In the genomic region with DNA sequence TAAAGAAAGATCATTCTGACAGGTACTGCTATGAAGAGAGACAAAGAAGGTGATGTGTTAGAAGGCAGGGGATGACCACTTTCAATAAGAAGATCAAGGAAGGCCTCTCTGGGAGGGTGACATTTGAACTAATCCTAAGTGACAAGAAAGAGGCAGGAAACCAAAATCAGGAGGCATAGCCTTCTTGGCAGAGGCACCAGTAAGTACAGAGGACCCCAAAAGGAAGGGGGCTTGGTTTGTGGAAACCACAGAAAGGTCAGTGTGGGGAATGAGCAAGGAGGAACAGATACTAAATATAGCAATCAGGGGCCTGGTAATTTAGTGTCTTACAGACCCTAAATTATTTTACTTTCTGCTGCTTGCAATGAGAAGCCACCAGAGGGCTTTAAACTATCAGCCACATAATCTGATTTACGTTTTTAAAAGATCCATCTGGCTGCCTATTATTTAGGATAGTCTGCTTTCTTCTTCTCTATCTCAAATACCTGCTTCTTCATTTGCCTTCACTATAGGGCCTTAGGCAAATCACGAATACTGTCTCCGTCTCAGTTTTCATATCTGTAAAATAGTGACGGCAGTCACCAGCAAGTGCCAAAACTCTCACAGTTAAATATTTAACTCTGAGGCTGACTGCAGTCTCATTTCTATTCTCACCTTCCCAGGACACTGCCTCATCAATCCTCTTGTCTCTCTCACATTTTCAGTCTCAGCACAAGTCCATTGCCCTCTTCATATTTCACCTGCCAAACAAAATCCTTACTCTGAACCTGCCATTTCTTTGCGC, we compare ENCODE assay signal across 13 cellular contexts. TPM values are rescaled to one million over a fixed set of nuclear protein-coding genes. Genes with fewer than 3 reads are reported as not detected.
DNase-seq lines count a peak whose midpoint lies in the region; ATAC-seq, FAIRE-seq and TF ChIP-seq lines count a peak whose summit lies in the region.
"Had no signal": no experiment of that assay in that cellular context is flagged by ENCODE, and none has a peak within 500 bp of the region (broad histone marks: within the 10 kb centered on the region; RNA-seq: fewer than 3 reads in every experiment).

No MANE protein-coding gene starts in this region.

- TF ChIP-seq POLR2A in breast epithelium (IDR thresholded peaks at IDR 0.05) = no peak
- no peak for TF ChIP-seq POLR2A in GM12878 (IDR thresholded peaks at IDR 0.05; ENCODE audit: low read depth, low read length)
- TF ChIP-seq POLR2A in thyroid gland (IDR thresholded peaks at IDR 0.05) = no peak

- no peak overlapping the region for H3K4me2 ChIP-seq in GM12878 (ENCODE audit: control insufficient read depth, insufficient read depth)

- no peak for TF ChIP-seq EP300 in GM12878 (IDR thresholded peaks at IDR 0.05; ENCODE audit: borderline replicate concordance in 1 of 2, control insufficient read depth in 1 of 2, low read depth in 2 of 2, low read length in 2 of 2)

- no peaks in the 10 kb centered on the region for H3K79me2 ChIP-seq in GM12878 (ENCODE audit: control insufficient read depth, insufficient read depth, low read length)

- H3K36me3 ChIP-seq in breast epithelium = no peaks in the 10 kb centered on the region
- H3K36me3 ChIP-seq in GM12878 (ENCODE audit: control insufficient read depth in 2 of 2, insufficient read depth in 2 of 2, low read length in 1 of 2) = no peaks in the 10 kb centered on the region
- H3K36me3 ChIP-seq in thyroid gland = no peaks in the 10 kb centered on the region

- no peak overlapping the region for H3K9ac ChIP-seq in GM12878 (ENCODE audit: control insufficient read depth, insufficient read depth, low read length)

- POLR2A ChIA-PET in MCF 10A (lab: Yijun Ruan, JAX) = no interaction called here
- POLR2A ChIA-PET in GM12878 (lab: Charles Lee) = no interaction called here

- intact Hi-C loops in MCF 10A (cut with micrococcal nuclease) (no loop called here), breast epithelium (cut with DNase I; ENCODE audit: low total_unique reads) (no loop called here), GM12878 (cut with micrococcal nuclease; ENCODE audit: unreplicated experiment) (no loop called here), thyroid gland (cut with DNase I) (no loop called here)

- no peak overlapping the region for H3K27ac Mint-ChIP-seq in MCF 10A (ENCODE audit: low read depth, unreplicated experiment)
- H3K27ac Mint-ChIP-seq: activated CD4-positive, alpha-beta T cell treated with anti-CD3 and anti-CD28 coated beads, Interleukin-2, amount 10 ng/mL, durations not matched to agents 7 days and 5 days had no signal

- no TSS peak for BruUV-seq in MCF 10A (replicated peaks; lab: Mats Ljungman, UMichigan)
- BruUV-seq in GM12878 (replicated peaks; lab: Mats Ljungman, UMichigan) = no TSS peak

- H3K27ac ChIP-seq in breast epithelium (no peak overlapping the region), GM12878 (ENCODE audit: control insufficient read depth, insufficient read depth) (no peak overlapping the region), thyroid gland (no peak overlapping the region)

- H3K4me1 Mint-ChIP-seq in MCF 10A (ENCODE audit: insufficient read depth, unreplicated experiment) = no peaks in the 10 kb centered on the region

- TF ChIP-seq CTCF in MCF 10A (IDR thresholded peaks at IDR 0.05; ENCODE audit: unreplicated experiment) (peak; percentile 9), breast epithelium (IDR thresholded peaks at IDR 0.05) (no peak), GM12878 (IDR thresholded peaks at IDR 0.05 in 2 of 3, conservative IDR thresholded peaks at IDR 0.05 in 1 of 3; ENCODE audit: control insufficient read depth in 2 of 3, extremely low read depth in 1 of 3, insufficient read depth in 1 of 3, low read depth in 3 of 3, low read length in 3 of 3) (no peak), thyroid gland (IDR thresholded peaks at IDR 0.05) (no peak)

- H2AFZ ChIP-seq in GM12878 (ENCODE audit: control insufficient read depth, low read depth, low read length) = no peak overlapping the region

- 44% methylated on average over 5 of the region's 5 CpGs for WGBS in GM12878 (ENCODE audit: insufficient coverage, insufficient replicate concordance, low lambda C conversion rate, missing lambda C conversion rate)
- 87 to 91% methylated on average over 5 of the region's 5 CpGs for WGBS in thyroid gland, 2 donors

- H4K20me1 ChIP-seq in GM12878 (ENCODE audit: control insufficient read depth, insufficient read depth) = no peaks in the 10 kb centered on the region

- H3K36me3 Mint-ChIP-seq in MCF 10A (ENCODE audit: insufficient read depth, unreplicated experiment) = peaks cover 4% of the 10 kb centered on the region

- TF ChIP-seq RAD21 in GM12878 (IDR thresholded peaks at IDR 0.05; ENCODE audit: insufficient read depth, low read depth, low read length) = no peak

- RAD21 ChIA-PET in GM12878 (lab: Charles Lee; ENCODE audit: unreplicated experiment) = no interaction called here

- SMC1A ChIA-PET in GM12878 (lab: Charles Lee; ENCODE audit: uncharacterized antibody, unreplicated experiment) = no interaction called here

- H3K4me3 ChIP-seq in breast epithelium (no peak overlapping the region), GM12878 (no peak overlapping the region), thyroid gland (replicated peaks in 1 of 3) (no peak overlapping the region)

- no peaks in the 10 kb centered on the region for H3K9me3 Mint-ChIP-seq in MCF 10A (ENCODE audit: unreplicated experiment)
- H3K9me3 Mint-ChIP-seq: activated CD4-positive, alpha-beta T cell treated with anti-CD3 and anti-CD28 coated beads, Interleukin-2, amount 10 ng/mL, durations not matched to agents 7 days and 5 days had no signal

- ATAC-seq in HG03108 (IDR thresholded peaks at IDR 0.05; ENCODE audit: unreplicated experiment) = peak; percentile 63
- peak; percentile 39; the same call in 2 of the 3 replicates for ATAC-seq in GM12878

- H3K4me3 Mint-ChIP-seq in MCF 10A (ENCODE audit: unreplicated experiment) = no peak overlapping the region
- H3K4me3 Mint-ChIP-seq: activated CD4-positive, alpha-beta T cell treated with anti-CD3 and anti-CD28 coated beads, Interleukin-2, amount 10 ng/mL, durations not matched to agents 7 days and 5 days had no signal

- no peak for FAIRE-seq in GM12878 (lab: Jason Lieb, UNC)
- FAIRE-seq: G401.6 had no signal

- CTCF ChIA-PET in MCF 10A (lab: Yijun Ruan, JAX) (no interaction called here), GM12878 (lab: Yijun Ruan, JAX) (no interaction called here)

- H3K4me1 ChIP-seq in breast epithelium (no peaks in the 10 kb centered on the region), GM12878 (ENCODE audit: control insufficient read depth, insufficient read depth, low read length) (no peaks in the 10 kb centered on the region), thyroid gland (peaks cover 0 to 4% of the 10 kb centered on the region in 2 donors)

- in situ Hi-C loops in GM12878 (cut with MboI) = no loop called here

- H3K27me3 ChIP-seq in breast epithelium = no peaks in the 10 kb centered on the region
- no peaks in the 10 kb centered on the region for H3K27me3 ChIP-seq in GM12878 (replicated peaks in 1 of 2; ENCODE audit: control insufficient read depth in 2 of 2, insufficient read depth in 2 of 2, low read length in 1 of 2)
- H3K27me3 ChIP-seq in thyroid gland = no peaks in the 10 kb centered on the region

- H3K27me3 Mint-ChIP-seq in MCF 10A (ENCODE audit: insufficient read depth, unreplicated experiment) = no peaks in the 10 kb centered on the region
- H3K27me3 Mint-ChIP-seq: activated CD4-positive, alpha-beta T cell treated with anti-CD3 and anti-CD28 coated beads, Interleukin-2, amount 10 ng/mL, durations not matched to agents 7 days and 5 days had no signal

- DNase-seq in MCF 10A (ENCODE audit: unreplicated experiment) (no peak), breast epithelium (ENCODE audit: low spot score in 2 of 2) (no peak), GM12878 (ENCODE audit: low read depth, low spot score) (no peak), HK-2 (ENCODE audit: unreplicated experiment) (no peak), AG08395 (ENCODE audit: low spot score) (no peak), thyroid gland (no peak)
- DNase-seq in activated CD4-positive, alpha-beta T cell treated with anti-CD3 and anti-CD28 coated beads, Interleukin-2, amount 50 U/mL, for 1 hour = no peak
- DNase-seq: activated CD4-positive, alpha-beta T cell treated with anti-CD3 and anti-CD28 coated beads, Interleukin-2, amount 10 ng/mL, durations not matched to agents 7 days and 5 days; NCI-H187 treated with DMSO at 0.1 percent for 48 hours; SHP77; stimulated activated CD4-positive, alpha-beta T cell treated with anti-CD3 and anti-CD28 coated beads, Interleukin-1b, Interleukin-23, amount 100 ng/mL, for 48 hours had no signal

- H3K9me3 ChIP-seq in breast epithelium (no peaks in the 10 kb centered on the region), GM12878 (replicated peaks; ENCODE audit: control insufficient read depth, insufficient read depth, low read length) (no peaks in the 10 kb centered on the region), thyroid gland (no peaks in the 10 kb centered on the region)

RNA-seq across cellular contexts. Expression of a gene that starts 16.7 kb away (rescaled TPM):
- total RNA-seq in MCF 10A (2022) (0.21 and 0.34 TPM in 2 replicates), breast epithelium (10 to 100 TPM in 2 of 3 donors, 1 to 10 TPM in 1; 8.0 to 39.5 (median 13.8) TPM), GM12878 (2014; rRNA removed) (under 0.01 and 0.06 TPM in 2 replicates), GM12878 (2014; rRNA removed; fragmentation: Illumina TruSeq; extraction: Trizol) (0.05 TPM in 1 of 2 replicates, not detected in the other), GM12878 (2021) (0.05 and 0.10 TPM in 2 replicates), thyroid gland (100 to 1,000 TPM in 1 of 4 donors, 10 to 100 TPM in 3; 51.6 to 161 (median 72.3) TPM)
- 0.29 and 1.1 TPM in 2 replicates for total RNA-seq in GM12878 (2013; cell fraction: nucleolus; rRNA removed)
- polyA plus RNA-seq in GM12878 (2011; ENCODE audit: low read depth) = 0.05 TPM
- polyA plus RNA-seq in GM12878 (2011; rRNA removed) (0.07 and 0.10 TPM in 2 replicates), GM12878 (2014; fragmentation: Illumina TruSeq; extraction: Trizol) (not detected in 2 replicates), GM12878 (2014; fragmentation: Nextera tagmentation; extraction: Ambion mirVana) (under 1 TPM in 1 of 2 experiments, not detected in 1; 0.11 TPM), GM12878 (2014; rRNA removed) (not detected in 2 replicates), GM12878 (2016; fragmentation: Nextera tagmentation; extraction: Ambion mirVana) (under 1 TPM; 0.05 to 0.07 TPM)
- polyA plus RNA-seq in GM12878 (2011; cell fraction: cytosol; rRNA removed) = 0.03 and 0.04 TPM in 2 replicates
- polyA plus RNA-seq in GM12878 (2011; cell fraction: nucleus; rRNA removed) = 0.04 and 0.09 TPM in 2 replicates
- 0.04 and 0.18 TPM in 2 replicates for polyA plus RNA-seq in GM12878 (2012)
- polyA minus RNA-seq in GM12878 (2011; rRNA and poly(A)+ RNA removed) = 0.22 and 0.31 TPM in 2 replicates
- polyA minus RNA-seq in GM12878 (2011; cell fraction: cytosol; rRNA and poly(A)+ RNA removed) = not detected in 2 replicates
- 0.60 and 1.6 TPM in 2 replicates for polyA minus RNA-seq in GM12878 (2011; cell fraction: nucleus; rRNA and poly(A)+ RNA removed)
